ENCODE assay signal across 15 cellular contexts in the genomic region with DNA sequence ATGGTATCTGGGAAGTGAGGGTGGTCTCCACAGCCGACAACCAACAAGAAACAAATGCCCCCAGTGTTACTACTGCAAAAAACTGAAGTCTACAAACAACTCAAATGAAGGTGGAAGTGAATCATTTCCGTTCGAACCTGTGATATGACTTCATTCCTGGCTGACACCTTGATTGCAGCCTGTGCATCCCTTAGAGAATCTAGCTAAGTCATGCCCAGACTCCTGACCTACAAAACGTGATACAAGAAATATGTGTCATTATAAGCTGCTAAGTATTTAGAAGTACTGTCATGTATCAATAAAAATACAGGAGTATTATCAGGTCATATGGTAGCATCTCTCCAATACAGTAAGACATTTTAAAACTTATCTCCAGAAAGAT.
"Had no signal": no experiment of that assay in that cellular context is flagged by ENCODE, and none has a peak within 500 bp of the region (broad histone marks: within the 10 kb centered on the region; RNA-seq: fewer than 3 reads in every experiment).

No MANE protein-coding gene starts in this region.

- DNase-seq: activated CD4-positive, alpha-beta T cell treated with anti-CD3 and anti-CD28 coated beads for 1 hour; activated CD4-positive, alpha-beta T cell treated with anti-CD3 and anti-CD28 coated beads, Interleukin-2, amount 50 U/mL, for 4 hours; activated naive CD4-positive, alpha-beta T cell treated with Interleukin-2 at 50 U/mL for 16 hours; anterior cingulate cortex; erythroblast; islet precursor cell; left ventricle myocardium superior; natural killer cell; retina; stimulated activated CD4-positive, alpha-beta T cell treated with anti-CD3 and anti-CD28 coated beads, Interleukin-12 subunit alpha, Interleukin-12 subunit beta, amount 100 ng/mL, for 4 hours; stimulated activated CD4-positive, alpha-beta T cell treated with anti-CD3 and anti-CD28 coated beads, Interleukin-2, amount 100 ng/mL, for 24 hours; thyroid gland had no signal

- H3K36me3 ChIP-seq: neutrophil, thyroid gland had no signal

- ATAC-seq: activated T-helper 17 cell treated with anti-CD3 and anti-CD28 coated beads, Interleukin-2, amount 50 U/mL, for 72 hours; left ventricle myocardium superior; natural killer cell had no signal

- H3K4me3 ChIP-seq: thyroid gland had no signal

- H3K9me3 ChIP-seq: neutrophil, thyroid gland had no signal

- H3K4me1 ChIP-seq: thyroid gland had no signal

- H3K27me3 ChIP-seq: neutrophil, thyroid gland had no signal

- H3K27ac ChIP-seq: neutrophil, thyroid gland, VCaP had no signal
